ENCODE assay signal across 18 cellular contexts in genomic region chr12:49455506-49455905, GRCh38.
DNase-seq lines count a peak whose midpoint lies in the region; ATAC-seq and TF ChIP-seq lines count a peak whose summit lies in the region.
"Had no signal": no experiment of that assay in that cellular context is flagged by ENCODE, and none has a peak within 500 bp of the region (broad histone marks: within the 10 kb centered on the region; RNA-seq: fewer than 3 reads in every experiment).

No MANE protein-coding gene starts in this region.

- no peak for ATAC-seq in right cardiac atrium
- ATAC-seq: CD8-positive, alpha-beta T cell; HCT116 had no signal

- DNase-seq in cardiac muscle cell (ENCODE audit: low read depth in 1 of 2, low spot score in 1 of 2) (no peak), right cardiac atrium (no peak), neural progenitor cell (ENCODE audit: low spot score) (no peak), type B pancreatic cell (ENCODE audit: extremely low spot score, unreplicated experiment) (no peak), HuH-7 (ENCODE audit: low spot score) (no peak), SKM-1 (lab: John Stamatoyannopoulos, UW; ENCODE audit: unreplicated experiment) (no peak)
- DNase-seq: Caco-2; CD4-positive, CD25-positive, alpha-beta regulatory T cell; CD8-positive, alpha-beta T cell; DMS153; DND-41; GM23248; H7 had no signal

- peak overlapping the region; percentile 3 for H3K9ac ChIP-seq in neural progenitor cell
- H3K9ac ChIP-seq: BLaER1, GM23248 had no signal

- H3K4me3 ChIP-seq in cardiac muscle cell = no peak overlapping the region
- H3K4me3 ChIP-seq in right cardiac atrium (ENCODE audit: low read length) = no peak overlapping the region
- no peak overlapping the region for H3K4me3 ChIP-seq in neural progenitor cell
- H3K4me3 ChIP-seq: BLaER1, GM23248 had no signal

- H3K27me3 Mint-ChIP-seq in neural progenitor cell (ENCODE audit: insufficient read depth, low read depth) (no peaks in the 10 kb centered on the region), type B pancreatic cell (no peaks in the 10 kb centered on the region)
- H3K27me3 Mint-ChIP-seq: B cell; CD4-positive, CD25-positive, alpha-beta regulatory T cell had no signal

- peaks cover 2% of the 10 kb centered on the region for H3K4me1 Mint-ChIP-seq in neural progenitor cell
- peaks cover 17% of the 10 kb centered on the region for H3K4me1 Mint-ChIP-seq in type B pancreatic cell (ENCODE audit: unreplicated experiment)
- H3K4me1 Mint-ChIP-seq: B cell had no signal

- no peak overlapping the region for H2AFZ ChIP-seq in neural progenitor cell (replicated peaks)
- H2AFZ ChIP-seq: GM23248 had no signal

- intact Hi-C loops in right cardiac atrium (cut with DNase I) = no loop called here

- peak overlapping the region; percentile 62 for H3K27ac ChIP-seq in cardiac muscle cell
- H3K27ac ChIP-seq in right cardiac atrium (ENCODE audit: low read length) = no peak overlapping the region
- H3K27ac ChIP-seq in neural progenitor cell = no peak overlapping the region
- H3K27ac ChIP-seq: 22Rv1, BLaER1, C4-2B, GM23248 had no signal

- H3K9me3 Mint-ChIP-seq in neural progenitor cell (peaks cover 2% of the 10 kb centered on the region), type B pancreatic cell (peaks cover 6% of the 10 kb centered on the region)
- H3K9me3 Mint-ChIP-seq: CD8-positive, alpha-beta T cell had no signal

- TF ChIP-seq CTCF in cardiac muscle cell (IDR thresholded peaks at IDR 0.05; ENCODE audit: low read depth, low read length) = no peak
- no peak for TF ChIP-seq CTCF in neural progenitor cell (IDR thresholded peaks at IDR 0.05)
- TF ChIP-seq CTCF in type B pancreatic cell (conservative IDR thresholded peaks at IDR 0.05) = no peak

- H3K4me1 ChIP-seq in cardiac muscle cell (ENCODE audit: low read depth) = peaks cover 10% of the 10 kb centered on the region
- peaks cover 2% of the 10 kb centered on the region for H3K4me1 ChIP-seq in right cardiac atrium (ENCODE audit: control insufficient read depth, insufficient read depth, low read length)
- H3K4me1 ChIP-seq in neural progenitor cell = no peaks in the 10 kb centered on the region
- H3K4me1 ChIP-seq: BLaER1, Caco-2 had no signal

- H3K36me3 Mint-ChIP-seq in neural progenitor cell = peaks cover 4% of the 10 kb centered on the region
- H3K36me3 Mint-ChIP-seq in type B pancreatic cell = peaks cover 13% of the 10 kb centered on the region
- H3K36me3 Mint-ChIP-seq: CD8-positive, alpha-beta T cell had no signal

- H3K4me2 ChIP-seq in neural progenitor cell = no peak overlapping the region
- H3K4me2 ChIP-seq: BLaER1 had no signal

- H4K20me1 ChIP-seq in neural progenitor cell (ENCODE audit: low read depth) = peaks cover 25% of the 10 kb centered on the region

- no peaks in the 10 kb centered on the region for H3K36me3 ChIP-seq in cardiac muscle cell
- H3K36me3 ChIP-seq in neural progenitor cell = no peaks in the 10 kb centered on the region

- peaks cover 18% of the 10 kb centered on the region for H3K79me2 ChIP-seq in neural progenitor cell (ENCODE audit: low read depth)

- no peaks in the 10 kb centered on the region for H3K9me3 ChIP-seq in cardiac muscle cell (ENCODE audit: low read depth)
- H3K9me3 ChIP-seq in right cardiac atrium (ENCODE audit: control insufficient read depth, low read length) = no peaks in the 10 kb centered on the region
- H3K9me3 ChIP-seq in neural progenitor cell (ENCODE audit: low read depth) = no peaks in the 10 kb centered on the region
- H3K9me3 ChIP-seq: BLaER1, Caco-2 had no signal

- H3K4me3 Mint-ChIP-seq in neural progenitor cell (no peak overlapping the region), type B pancreatic cell (no peak overlapping the region)
- H3K4me3 Mint-ChIP-seq: B cell; CD4-positive, CD25-positive, alpha-beta regulatory T cell; CD8-positive, alpha-beta T cell had no signal

- H3K27me3 ChIP-seq in cardiac muscle cell (no peaks in the 10 kb centered on the region), right cardiac atrium (ENCODE audit: control insufficient read depth, insufficient read depth) (no peaks in the 10 kb centered on the region), neural progenitor cell (no peaks in the 10 kb centered on the region)
- H3K27me3 ChIP-seq: BLaER1 had no signal

- no peaks in the 10 kb centered on the region for H3F3A ChIP-seq in neural progenitor cell (ENCODE audit: low read depth)

- no peak overlapping the region for H3K27ac Mint-ChIP-seq in neural progenitor cell
- H3K27ac Mint-ChIP-seq in type B pancreatic cell = peak overlapping the region; percentile 50
- H3K27ac Mint-ChIP-seq: B cell; CD4-positive, CD25-positive, alpha-beta regulatory T cell; CD8-positive, alpha-beta T cell had no signal

- 98% methylated on average over 6 of the region's 6 CpGs for WGBS in right cardiac atrium
